11 cellular contexts compared by ENCODE assay signal in the genomic region with DNA sequence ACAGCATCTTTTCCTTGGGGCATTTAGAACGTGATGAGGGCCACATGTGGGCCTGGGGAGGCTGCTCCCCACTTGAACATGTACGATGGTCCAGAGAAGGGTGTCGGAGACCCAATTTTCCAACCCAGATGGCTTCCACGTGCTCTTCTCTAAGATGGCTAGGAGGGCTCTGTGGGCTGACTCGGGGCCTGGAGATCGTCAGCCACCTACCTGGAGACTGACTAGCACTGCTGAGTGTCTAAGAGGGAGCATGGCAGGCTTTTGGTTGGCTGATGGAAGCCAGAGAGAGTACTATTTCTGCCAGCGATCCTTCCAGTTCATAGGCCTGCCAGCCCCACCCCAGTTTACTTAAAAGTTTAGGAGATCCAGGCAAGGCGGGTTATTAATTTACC.
A peak's percentile ranks its signal among the peaks of the same experiment; 100 is the strongest.
DNase-seq lines count a peak whose midpoint lies in the region; ATAC-seq and TF ChIP-seq lines count a peak whose summit lies in the region.
"Had no signal": no experiment of that assay in that cellular context is flagged by ENCODE, and none has a peak within 500 bp of the region (broad histone marks: within the 10 kb centered on the region; RNA-seq: fewer than 3 reads in every experiment).

No MANE protein-coding gene starts in this region.

- intact Hi-C loops in left lung (cut with DNase I), result no loop called here

- H3K27me3 ChIP-seq in left lung, result no peaks in the 10 kb centered on the region
- no peaks in the 10 kb centered on the region for H3K27me3 ChIP-seq in skeletal muscle satellite cell (ENCODE audit: control insufficient read depth, insufficient read depth, low read length)
- H3K27me3 ChIP-seq: BLaER1 had no signal

- H3K4me3 ChIP-seq in HFF-Myc (replicated peaks; ENCODE audit: low read depth, low read length) (no peak overlapping the region), left lung (no peak overlapping the region), skeletal muscle satellite cell (ENCODE audit: low read length) (no peak overlapping the region)
- H3K4me3 ChIP-seq: BLaER1 had no signal

- H3K36me3 ChIP-seq in left lung (peaks cover 0 to 59% of the 10 kb centered on the region in 2 donors), skeletal muscle satellite cell (ENCODE audit: insufficient read depth, low read length) (peaks cover 11% of the 10 kb centered on the region)

- TF ChIP-seq CTCF in HFF-Myc (IDR thresholded peaks at IDR 0.05; ENCODE audit: low read depth, low read length, missing control alignments) (no peak), left lung (IDR thresholded peaks at IDR 0.05) (no peak)

- no peaks in the 10 kb centered on the region for H3K9me3 ChIP-seq in left lung
- H3K9me3 ChIP-seq in skeletal muscle satellite cell (replicated peaks; ENCODE audit: low read length), result no peaks in the 10 kb centered on the region

- H3K4me1 ChIP-seq in left lung (peaks cover 0 to 6% of the 10 kb centered on the region in 2 donors), skeletal muscle satellite cell (ENCODE audit: control insufficient read depth, insufficient read depth, low read length) (peaks cover 7% of the 10 kb centered on the region)

- peak overlapping the region; percentile 53 for H3K9ac ChIP-seq in skeletal muscle satellite cell (ENCODE audit: low read depth, low read length)
- H3K9ac ChIP-seq: BLaER1 had no signal

- peak; percentile 22 for DNase-seq in HFF-Myc (ENCODE audit: extremely low read depth, low read depth)
- peak; percentile 12 for DNase-seq in cerebellar cortex (ENCODE audit: low spot score)
- DNase-seq in left lung, result no peak
- DNase-seq in ureter (ENCODE audit: low spot score), result no peak
- DNase-seq in NCI-H1092 treated with DMSO at 0.1 percent for 48 hours (lab: John Stamatoyannopoulos, UW), result no peak
- DNase-seq: activated CD4-positive, alpha-beta T cell treated with anti-CD3 and anti-CD28 coated beads, Interleukin-2, amount 50 U/mL, for 4 hours; stimulated activated CD4-positive, alpha-beta T cell treated with anti-CD3 and anti-CD28 coated beads, Interleukin-4, amount 100 ng/mL, for 24 hours had no signal

- H3K4me2 ChIP-seq in skeletal muscle satellite cell (ENCODE audit: low read length), result no peak overlapping the region
- H3K4me2 ChIP-seq: BLaER1 had no signal

- ATAC-seq in left lung (no peak), GM18907 (IDR thresholded peaks at IDR 0.05; ENCODE audit: unreplicated experiment) (no peak), GM21381 (IDR thresholded peaks at IDR 0.05; ENCODE audit: unreplicated experiment) (no peak)

- peak overlapping the region; percentile 63 to 70 for H3K27ac ChIP-seq in left lung
- H3K27ac ChIP-seq: BLaER1 had no signal

Comparison
In these comparisons a context has a peak if more than half of its experiments do, and no peak if none do; other contexts are left out.
1. DNase-seq: peak in HFF-Myc (single experiment) and cerebellar cortex (single experiment); none in left lung (0 of 2), ureter (single experiment) and NCI-H1092 treated with DMSO at 0.1 percent for 48 hours (single experiment).